Comparison of ENCODE assay signal across 8 cellular contexts in genomic region chr11:117814766-117815261, GRCh38. TPM values are rescaled to one million over a fixed set of nuclear protein-coding genes. Genes with fewer than 3 reads are reported as not detected.
DNase-seq lines count a peak whose midpoint lies in the region; ATAC-seq and TF ChIP-seq lines count a peak whose summit lies in the region.

No MANE protein-coding gene starts in this region.

- H3K36me3 ChIP-seq in esophagus squamous epithelium = no peaks in the 10 kb centered on the region

- WGBS in esophagus squamous epithelium, 2 donors = 29 to 50% methylated on average over 5 to 7 of the region's 14 CpGs

- H3K27ac ChIP-seq in esophagus squamous epithelium = peak overlapping the region; percentile 55 to 83 (median 71)

- no peaks in the 10 kb centered on the region for H3K9me3 ChIP-seq in esophagus squamous epithelium

- H3K27ac Mint-ChIP-seq in HFFc6 = no peak overlapping the region

- no peak overlapping the region for H3K4me3 Mint-ChIP-seq in HFFc6

- H3K4me1 ChIP-seq in esophagus squamous epithelium = peaks cover 17 to 45% (median 30%) of the 10 kb centered on the region in 3 donors

- DNase-seq in NCI-H2029 (lab: John Stamatoyannopoulos, UW) (peak; percentile 95), esophagus squamous epithelium (lab: John Stamatoyannopoulos, UW) (no peak), HFFc6 (no peak), COLO829 (ENCODE audit: low spot score) (no peak)
- peak; percentile 62 to 74 for DNase-seq in activated CD8-positive, alpha-beta memory T cell treated with anti-CD3 and anti-CD28 coated beads for 1 hour (ENCODE audit: extremely low read depth in 1 of 2, low read depth in 1 of 2)
- peak; percentile 56 for DNase-seq in stimulated activated CD4-positive, alpha-beta T cell treated with anti-CD3 and anti-CD28 coated beads, Interleukin-12 subunit alpha, Interleukin-12 subunit beta, amount 100 ng/mL, for 4 hours

- ATAC-seq in GM18502 (IDR thresholded peaks at IDR 0.05; ENCODE audit: poor library complexity, unreplicated experiment) = peak; percentile 43
- peak; percentile 32 for ATAC-seq in HG02870 (IDR thresholded peaks at IDR 0.05; ENCODE audit: unreplicated experiment)

- peak overlapping the region in 1 of 4 donors; percentile 16 for H3K4me3 ChIP-seq in esophagus squamous epithelium

- peaks cover 25% of the 10 kb centered on the region for H3K27me3 Mint-ChIP-seq in HFFc6 (ENCODE audit: insufficient read depth)

- TF ChIP-seq POLR2A in esophagus squamous epithelium (IDR thresholded peaks at IDR 0.05) = no peak

- peaks cover 0 to 4% (median 0%) of the 10 kb centered on the region in 4 donors for H3K27me3 ChIP-seq in esophagus squamous epithelium

- H3K4me1 Mint-ChIP-seq in HFFc6 (ENCODE audit: low read depth) = peaks cover 22% of the 10 kb centered on the region; the same call in 1 of the 2 replicates

- H3K9me3 Mint-ChIP-seq in HFFc6 = no peaks in the 10 kb centered on the region

- H3K36me3 Mint-ChIP-seq in HFFc6 (ENCODE audit: low read depth) = no peaks in the 10 kb centered on the region

- intact Hi-C loops in esophagus squamous epithelium (cut with DNase I) = loop anchor here (10.0 kb wide), 1 partner anchor 390 kb away; no protein-coding TSS in a partner anchor

- TF ChIP-seq CTCF in esophagus squamous epithelium (IDR thresholded peaks at IDR 0.05) = no peak
- TF ChIP-seq CTCF in HFFc6 (IDR thresholded peaks at IDR 0.05) = no peak

RNA-seq across cellular contexts. Expression of gene FXYD2, which starts 9.7 kb away (rescaled TPM):
- under 1 TPM in 2 of 4 donors, not detected in 2; 0.19 to 0.95 TPM for total RNA-seq in esophagus squamous epithelium
- total RNA-seq in HFFc6 (2021; fragmentation: NEBNext Ultra II Directional; extraction: Animal tissue kit (Norgen Biotek cat#: 25700)) = under 1 TPM in 1 of 6 experiments, not detected in 5; 0.40 TPM

RNA-seq across cellular contexts. Expression of gene DSCAML1, which starts 17.8 kb away (rescaled TPM):
- total RNA-seq in esophagus squamous epithelium = under 1 TPM in 2 of 4 donors, not detected in 2; 0.04 to 0.19 TPM
- not detected for total RNA-seq in HFFc6 (2021; fragmentation: NEBNext Ultra II Directional; extraction: Animal tissue kit (Norgen Biotek cat#: 25700))

Comparison
In these comparisons a context has a peak if more than half of its experiments do, and no peak if none do; other contexts are left out.
1. DNase-seq: peak in NCI-H2029 (single experiment), activated CD8-positive, alpha-beta memory T cell treated with anti-CD3 and anti-CD28 coated beads for 1 hour (2 of 2) and stimulated activated CD4-positive, alpha-beta T cell treated with anti-CD3 and anti-CD28 coated beads, Interleukin-12 subunit alpha, Interleukin-12 subunit beta, amount 100 ng/mL, for 4 hours (single experiment); none in esophagus squamous epithelium (single experiment), HFFc6 (single experiment) and COLO829 (single experiment).